7 cellular contexts compared by ENCODE assay signal in genomic region chr13:86920960-86921359, GRCh38.
"Had no signal": no experiment of that assay in that cellular context is flagged by ENCODE, and none has a peak within 500 bp of the region (broad histone marks: within the 10 kb centered on the region; RNA-seq: fewer than 3 reads in every experiment).

No MANE protein-coding gene starts in this region.

- H3K4me2 ChIP-seq: GM23338 had no signal

- FAIRE-seq: H1, H54, HTR-8/SVneo had no signal

- DNase-seq: H9, HCEC 1CT, KBM-7 had no signal

- H3K4me3 Mint-ChIP-seq: GM23338, H9 had no signal

- H2AFZ ChIP-seq: GM23338 had no signal

- H3K4me3 ChIP-seq: GM23338 had no signal

- ATAC-seq: GM23338 had no signal

- H3K9me3 Mint-ChIP-seq: GM23338, H9 had no signal

- H3K27ac Mint-ChIP-seq: GM23338, H9 had no signal
